Comparison of ENCODE assay signal across 23 cellular contexts in the genomic region with DNA sequence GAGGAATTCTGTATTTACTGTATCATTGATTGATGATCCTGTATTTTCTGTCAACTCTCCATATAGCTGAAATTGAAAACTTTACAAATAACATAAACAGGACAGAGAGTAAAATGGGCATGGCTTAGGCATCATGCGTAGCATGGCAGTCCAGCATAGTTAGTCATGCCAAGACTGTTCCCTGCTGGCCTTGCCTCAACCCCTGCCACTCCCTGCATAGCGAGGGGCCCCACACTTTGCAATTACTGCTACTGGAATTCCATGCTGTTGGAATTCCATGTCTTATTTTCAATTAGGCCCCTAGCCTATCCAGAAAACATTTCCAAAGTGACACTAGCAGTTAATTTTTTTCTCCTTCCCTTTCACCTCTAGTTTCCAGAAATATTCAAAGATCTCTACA. TPM values are rescaled to one million over a fixed set of nuclear protein-coding genes. Genes with fewer than 3 reads are reported as not detected.
"Had no signal": no experiment of that assay in that cellular context is flagged by ENCODE, and none has a peak within 500 bp of the region (broad histone marks: within the 10 kb centered on the region; RNA-seq: fewer than 3 reads in every experiment).

No MANE protein-coding gene starts in this region.

- H3K4me3 ChIP-seq: left ventricle myocardium inferior, lung, pancreas, prostate gland, spleen, suprapubic skin, thoracic aorta, tibial artery, upper lobe of right lung, uterus had no signal

- H3K9me3 ChIP-seq: pancreas, prostate gland, suprapubic skin, thoracic aorta, tibial artery, upper lobe of right lung had no signal

- FAIRE-seq: pancreas, small intestine had no signal

- H3K27ac ChIP-seq: left ventricle myocardium inferior, pancreas, prostate gland, spleen, suprapubic skin, thoracic aorta, tibial artery, upper lobe of right lung, uterus had no signal

- H3K36me3 ChIP-seq: left ventricle myocardium inferior, pancreas, prostate gland, spleen, suprapubic skin, thoracic aorta, tibial artery, upper lobe of right lung, uterus had no signal

- DNase-seq: islet precursor cell; left ventricle myocardium inferior; mesendoderm; naive thymus-derived CD8-positive, alpha-beta T cell; nucleus accumbens; pancreas; posterior cingulate gyrus; retina; right cardiac atrium; small intestine; spleen; stimulated activated CD4-positive, alpha-beta T cell treated with anti-CD3 and anti-CD28 coated beads, Interleukin-4, amount 100 ng/mL, for 24 hours; stimulated activated naive CD4-positive, alpha-beta T cell; tibial artery; trophoblast cell; upper lobe of right lung; uterus had no signal

- H3K4me1 ChIP-seq: pancreas, prostate gland, upper lobe of right lung, uterus had no signal

RNA-seq across cellular contexts. Expression of gene SOX11, which starts 15.1 kb away (rescaled TPM):
- total RNA-seq: naive thymus-derived CD8-positive, alpha-beta T cell; prostate gland; sciatic nerve; subcutaneous adipose tissue; thoracic aorta had no signal
- polyA plus RNA-seq: naive thymus-derived CD8-positive, alpha-beta T cell had no signal
